ENCODE assay signal across 30 cellular contexts in the genomic region with DNA sequence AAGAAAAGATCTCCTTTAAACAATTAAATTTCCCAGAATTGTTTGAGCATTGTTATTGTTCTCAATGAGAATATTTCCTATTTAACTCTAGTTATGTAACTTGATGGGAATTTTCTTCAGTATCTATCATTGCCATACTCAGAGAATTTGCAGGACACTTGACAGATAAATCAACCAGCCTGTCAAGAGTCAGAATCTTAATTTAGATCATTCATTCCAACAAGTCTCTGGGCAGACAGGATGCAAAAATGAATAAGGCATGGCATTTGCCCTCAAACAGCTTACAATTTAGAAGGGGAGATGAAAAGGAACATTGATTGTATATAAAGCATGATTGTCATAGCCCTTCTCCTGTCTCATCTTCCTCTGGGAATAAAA.
"Had no signal": no experiment of that assay in that cellular context is flagged by ENCODE, and none has a peak within 500 bp of the region (broad histone marks: within the 10 kb centered on the region; RNA-seq: fewer than 3 reads in every experiment).

No MANE protein-coding gene starts in this region.

- H3K4me3 Mint-ChIP-seq: immature natural killer cell; mesothelial cell of epicardium; naive thymus-derived CD4-positive, alpha-beta T cell; natural killer cell treated with Interleukin-12 subunit alpha and Interleukin-12 subunit beta and Interleukin-15 and Interleukin-18, amount 100 ng/mL, for 72 hours; neural crest cell; stimulated activated naive B cell treated with anti-CD40 and anti-IgM and Interleukin-4, amounts not matched to agents 10 μg/mL and 1 μg/mL and 100 μg/mL, for 72 hours had no signal

- H3K4me1 ChIP-seq: pancreas, prostate gland, right lobe of liver, stomach, testis, thyroid gland, transverse colon, vagina had no signal

- DNase-seq: heart left ventricle; hypothalamus; immature natural killer cell; kidney; left colon; left ventricle myocardium superior; mesendoderm; naive thymus-derived CD4-positive, alpha-beta T cell; nucleus accumbens; pancreas; posterior cingulate gyrus; right lobe of liver; stimulated activated CD4-positive, alpha-beta T cell treated with anti-CD3 and anti-CD28 coated beads, Interleukin-12 subunit alpha, Interleukin-12 subunit beta, amount 100 ng/mL, for 4 hours; stimulated activated CD4-positive, alpha-beta T cell treated with anti-CD3 and anti-CD28 coated beads, Interleukin-15, amount 100 ng/mL, for 24 hours; stimulated activated CD4-positive, alpha-beta T cell treated with anti-CD3 and anti-CD28 coated beads, Interleukin-2, amount 100 ng/mL, for 24 hours; stimulated activated CD4-positive, alpha-beta T cell treated with anti-CD3 and anti-CD28 coated beads, Interleukin-4, amount 100 ng/mL, for 1 hour; stimulated activated naive B cell treated with anti-CD40 and anti-IgM and Interleukin-4, amounts not matched to agents 10 μg/mL and 1 μg/mL and 100 μg/mL, for 72 hours; stimulated activated naive CD8-positive, alpha-beta T cell treated with anti-CD3 and anti-CD28 coated beads, Interleukin-15, Interleukin-2, amounts not matched to agents 100 U/mL and 50 U/mL, for 24 hours; stomach; testis; thyroid gland; transverse colon; upper lobe of left lung had no signal

- H3K9me3 Mint-ChIP-seq: mesothelial cell of epicardium had no signal

- H3K27me3 ChIP-seq: heart left ventricle, pancreas, right lobe of liver, stomach, testis, thyroid gland, transverse colon, upper lobe of left lung, vagina had no signal

- H3K27ac Mint-ChIP-seq: immature natural killer cell; mesothelial cell of epicardium; naive thymus-derived CD4-positive, alpha-beta T cell; natural killer cell treated with Interleukin-12 subunit alpha and Interleukin-12 subunit beta and Interleukin-15 and Interleukin-18, amount 100 ng/mL, for 72 hours; stimulated activated naive B cell treated with anti-CD40 and anti-IgM and Interleukin-4, amounts not matched to agents 10 μg/mL and 1 μg/mL and 100 μg/mL, for 72 hours had no signal

- H3K27ac ChIP-seq: pancreas, prostate gland, right lobe of liver, skin epidermis, stomach, testis, thyroid gland, transverse colon, upper lobe of left lung, vagina had no signal

- H3K4me3 ChIP-seq: heart left ventricle, lung, pancreas, prostate gland, right lobe of liver, skin epidermis, stomach, testis, thyroid gland, transverse colon, upper lobe of left lung, vagina had no signal

- H3K9me3 ChIP-seq: heart left ventricle, pancreas, prostate gland, right lobe of liver, stomach, testis, thyroid gland, transverse colon, upper lobe of left lung, vagina had no signal

- H3K36me3 ChIP-seq: heart left ventricle, pancreas, prostate gland, right lobe of liver, stomach, thyroid gland, transverse colon, upper lobe of left lung, vagina had no signal

- H3K36me3 Mint-ChIP-seq: immature natural killer cell, mesothelial cell of epicardium had no signal

- H3K4me1 Mint-ChIP-seq: mesothelial cell of epicardium had no signal
